15 cellular contexts compared by ENCODE assay signal in genomic region chr1:18635833-18636671, GRCh38. TPM values are rescaled to one million over a fixed set of nuclear protein-coding genes. Genes with fewer than 3 reads are reported as not detected.
A peak's percentile ranks its signal among the peaks of the same experiment; 100 is the strongest.
DNase-seq lines count a peak whose midpoint lies in the region; ATAC-seq, FAIRE-seq and TF ChIP-seq lines count a peak whose summit lies in the region.
"Had no signal": no experiment of that assay in that cellular context is flagged by ENCODE, and none has a peak within 500 bp of the region (broad histone marks: within the 10 kb centered on the region; RNA-seq: fewer than 3 reads in every experiment).

No MANE protein-coding gene starts in this region.

- intact Hi-C loops in activated CD4-positive, alpha-beta T cell treated with anti-CD3 and anti-CD28 coated beads for 36 hours (cut with DNase I, micrococcal nuclease): loop anchor here (5.0 to 10.0 kb wide), 3 partner anchors 529 to 1849 kb away; partner anchors contain the start of genes IGSF21 (in 2 of the 2) and CAMK2N1 (in 1 of the 2)

- H3K27me3 Mint-ChIP-seq in activated CD4-positive, alpha-beta T cell treated with anti-CD3 and anti-CD28 coated beads for 36 hours: peaks cover 86% of the 10 kb centered on the region

- H3K27ac Mint-ChIP-seq in activated CD4-positive, alpha-beta T cell treated with anti-CD3 and anti-CD28 coated beads for 36 hours: no peak overlapping the region
- H3K27ac Mint-ChIP-seq in stimulated activated effector memory CD8-positive, alpha-beta T cell treated with anti-CD3 and anti-CD28 coated beads, Interleukin-12 subunit alpha, Interleukin-12 subunit beta, amount 100 ng/mL, for 72 hours: no peak overlapping the region
- H3K27ac Mint-ChIP-seq: activated CD4-positive, alpha-beta memory T cell treated with anti-CD3 and anti-CD28 coated beads, Interleukin-2, amount 10 ng/mL, durations not matched to agents 7 days and 5 days had no signal

- H3K4me3 ChIP-seq in H1 (ENCODE audit: extremely low read depth in 1 of 4, insufficient read depth in 2 of 4, low read depth in 3 of 4, low read length in 4 of 4) (peak overlapping the region in 1 of 4 experiments; percentile 52; a peak in 3 of 8 replicates), trophoblast cell (ENCODE audit: low read depth, low read length) (no peak overlapping the region)

- H4K8ac ChIP-seq in H1 (ENCODE audit: extremely low read depth, insufficient read depth, low read length): no peak overlapping the region
- H4K8ac ChIP-seq in trophoblast cell (ENCODE audit: low read depth, low read length): no peak overlapping the region

- peaks cover 5% of the 10 kb centered on the region; the same call in 1 of the 2 replicates for H3K23me2 ChIP-seq in H1 (ENCODE audit: low read depth, low read length)

- H3K14ac ChIP-seq in H1 (ENCODE audit: insufficient read length): no peak overlapping the region
- no peak overlapping the region for H3K14ac ChIP-seq in trophoblast cell (ENCODE audit: low read length)

- FAIRE-seq in H1 (lab: Jason Lieb, UNC): no peak

- no peak; a peak in 1 of 4 replicates for TF ChIP-seq RAD21 in H1 (IDR thresholded peaks at IDR 0.05 in 1 of 2, conservative IDR thresholded peaks at IDR 0.05 in 1 of 2; ENCODE audit: low read depth in 2 of 2, low read length in 2 of 2)

- H3K79me2 ChIP-seq in H1 (ENCODE audit: control insufficient read depth in 1 of 2, insufficient read depth in 2 of 2, low read length in 2 of 2) (no peaks in the 10 kb centered on the region), trophoblast cell (ENCODE audit: control insufficient read depth, insufficient read depth, low read length, poor library complexity) (no peaks in the 10 kb centered on the region)

- H3K36me3 ChIP-seq in H1 (ENCODE audit: control insufficient read depth in 2 of 4, insufficient read depth in 4 of 4, low read length in 3 of 4) (no peaks in the 10 kb centered on the region; a peak in 1 of 8 replicates), trophoblast cell (ENCODE audit: control insufficient read depth in 1 of 2, insufficient read depth in 2 of 2, low read length in 2 of 2) (no peaks in the 10 kb centered on the region)

- H3K4me2 ChIP-seq in H1 (ENCODE audit: insufficient read depth in 1 of 2, low read depth in 2 of 2, low read length in 2 of 2): peak overlapping the region; percentile 55 to 73
- no peak overlapping the region for H3K4me2 ChIP-seq in trophoblast cell (ENCODE audit: low read length)

- TF ChIP-seq POLR2A in H1 (IDR thresholded peaks at IDR 0.05; ENCODE audit: control extremely low read depth in 1 of 2, low read depth in 2 of 2, low read length in 2 of 2): no peak

- H3K36me3 Mint-ChIP-seq in activated CD4-positive, alpha-beta T cell treated with anti-CD3 and anti-CD28 coated beads for 36 hours (ENCODE audit: low read depth): no peaks in the 10 kb centered on the region
- H3K36me3 Mint-ChIP-seq in stimulated activated effector memory CD8-positive, alpha-beta T cell treated with anti-CD3 and anti-CD28 coated beads, Interleukin-12 subunit alpha, Interleukin-12 subunit beta, amount 100 ng/mL, for 72 hours: peaks cover 5% of the 10 kb centered on the region

- no peak overlapping the region for H4K91ac ChIP-seq in H1 (replicated peaks; ENCODE audit: insufficient read length, low read length)
- H4K91ac ChIP-seq in trophoblast cell (ENCODE audit: low read depth, low read length): no peak overlapping the region

- no peak overlapping the region for H4K5ac ChIP-seq in H1 (ENCODE audit: insufficient read length, low read depth, low read length)

- H4K12ac ChIP-seq in trophoblast cell (ENCODE audit: low read depth, low read length): no peak overlapping the region

- ATAC-seq in activated CD4-positive, alpha-beta T cell treated with anti-CD3 and anti-CD28 coated beads for 36 hours: no peak
- no peak for ATAC-seq in stimulated activated effector memory CD8-positive, alpha-beta T cell treated with anti-CD3 and anti-CD28 coated beads, Interleukin-12 subunit alpha, Interleukin-12 subunit beta, amount 100 ng/mL, for 72 hours
- ATAC-seq in HG03439 (IDR thresholded peaks at IDR 0.05; ENCODE audit: unreplicated experiment): no peak

- H3K18ac ChIP-seq in H1 (ENCODE audit: extremely low read depth, low read length) (no peak overlapping the region), trophoblast cell (ENCODE audit: low read length) (no peak overlapping the region)

- H3K4ac ChIP-seq in H1 (replicated peaks; ENCODE audit: insufficient read length, low read depth, low read length) (no peak overlapping the region), trophoblast cell (ENCODE audit: low read depth, low read length) (no peak overlapping the region)

- H2BK12ac ChIP-seq in H1 (ENCODE audit: low read depth, low read length) (0 out of 2 replicates have a peak overlapping the region, but pooled peaks have one; percentile 39), trophoblast cell (ENCODE audit: low read length) (no peak overlapping the region)

- H2AK5ac ChIP-seq in H1 (ENCODE audit: low read depth, low read length) (peak overlapping the region; percentile 40; the same call in 1 of the 2 replicates), trophoblast cell (ENCODE audit: low read length) (no peak overlapping the region)

- peaks cover 22% of the 10 kb centered on the region for H3K4me1 Mint-ChIP-seq in activated CD4-positive, alpha-beta T cell treated with anti-CD3 and anti-CD28 coated beads for 36 hours
- H3K4me1 Mint-ChIP-seq in stimulated activated effector memory CD8-positive, alpha-beta T cell treated with anti-CD3 and anti-CD28 coated beads, Interleukin-12 subunit alpha, Interleukin-12 subunit beta, amount 100 ng/mL, for 72 hours: peaks cover 13% of the 10 kb centered on the region

- H4K20me1 ChIP-seq in H1 (replicated peaks in 1 of 2; ENCODE audit: control insufficient read depth in 1 of 2, insufficient read depth in 2 of 2, low read length in 2 of 2): peaks cover 25 to 30% of the 10 kb centered on the region in 2 experiments

- H3K79me1 ChIP-seq in H1 (ENCODE audit: low read depth, low read length) (no peaks in the 10 kb centered on the region), trophoblast cell (ENCODE audit: low read length) (no peaks in the 10 kb centered on the region)

- H3K9ac ChIP-seq in H1 (replicated peaks in 1 of 4; ENCODE audit: extremely low read depth in 1 of 4, low read depth in 3 of 4, low read length in 3 of 4) (no peak overlapping the region), trophoblast cell (ENCODE audit: low read length) (no peak overlapping the region)

- H2BK20ac ChIP-seq in H1 (ENCODE audit: low read length): 0 out of 2 replicates have a peak overlapping the region, but pooled peaks have one; percentile 53

- TF ChIP-seq EP300 in H1 (IDR thresholded peaks at IDR 0.05; ENCODE audit: borderline replicate concordance in 1 of 2, low read depth in 2 of 2, low read length in 2 of 2): no peak

- peak; percentile 29 to 44 (median 40) for TF ChIP-seq CTCF in H1 (IDR thresholded peaks at IDR 0.05; ENCODE audit: control extremely low read depth in 1 of 3, insufficient read depth in 1 of 3, low read depth in 1 of 3, low read length in 3 of 3)

- peaks cover 85 to 96% (median 92%) of the 10 kb centered on the region in 4 experiments for H3K27me3 ChIP-seq in H1 (replicated peaks in 1 of 4; ENCODE audit: control insufficient read depth in 3 of 4, extremely low read depth in 1 of 4, insufficient read depth in 3 of 4, low read length in 3 of 4)
- peaks cover 95% of the 10 kb centered on the region for H3K27me3 ChIP-seq in trophoblast cell (ENCODE audit: insufficient read depth, low read length)

- WGBS in H1 (ENCODE audit: extremely low coverage in 1 of 2, insufficient coverage in 1 of 2, insufficient read length in 1 of 2, insufficient replicate concordance in 2 of 2, low coverage in 1 of 2, low lambda C conversion rate in 2 of 2, missing lambda C conversion rate in 1 of 2), 2 experiments: 2% methylated on average over 25 of the region's 49 CpGs; no CpG with 5 or more reads in 1 of the 2 experiments
- whole genome bisulfite sequencing in trophoblast cell (ENCODE audit: extremely low coverage, insufficient coverage, insufficient read length): no CpG with 5 or more reads among the region's 49 CpGs

- POLR2A ChIA-PET in activated CD4-positive, alpha-beta T cell treated with anti-CD3 and anti-CD28 coated beads for 36 hours (lab: Charles Lee): no interaction called here
- POLR2A ChIA-PET in H1 (lab: Charles Lee; ENCODE audit: partially characterized antibody): interaction anchor here (9.2 kb wide), 1 partner anchor 7 kb away, joined by 56 read pairs; no protein-coding TSS in a partner anchor

- peak; percentile 50 for DNase-seq in activated CD4-positive, alpha-beta T cell treated with anti-CD3 and anti-CD28 coated beads for 36 hours
- no peak for DNase-seq in activated CD4-positive, alpha-beta T cell treated with anti-CD3 and anti-CD28 coated beads, Interleukin-2, amount 50 U/mL, for 48 hours
- DNase-seq in M059J (ENCODE audit: low read depth) (peak; percentile 50), H1 (ENCODE audit: low read depth in 1 of 2, low spot score in 2 of 2) (peak in 1 of 2 experiments; percentile 78), trophoblast cell (peak; percentile 6 to 33), NCI-H2107 (lab: John Stamatoyannopoulos, UW) (no peak)
- DNase-seq in stimulated activated effector memory CD8-positive, alpha-beta T cell treated with anti-CD3 and anti-CD28 coated beads, Interleukin-12 subunit alpha, Interleukin-12 subunit beta, amount 100 ng/mL, for 72 hours (ENCODE audit: low spot score in 2 of 2): no peak
- DNase-seq: activated CD4-positive, alpha-beta memory T cell treated with anti-CD3 and anti-CD28 coated beads, Interleukin-2, amount 10 ng/mL, durations not matched to agents 7 days and 5 days; effector CD8-positive, alpha-beta T cell; NCI-H146; NK-92 treated with Interleukin-12 subunit alpha and Interleukin-12 subunit beta, amount 100 ng/mL, for 24 hours had no signal

- no peak overlapping the region for H2BK120ac ChIP-seq in H1 (replicated peaks; ENCODE audit: low read depth, low read length)
- no peak overlapping the region for H2BK120ac ChIP-seq in trophoblast cell (ENCODE audit: insufficient read depth, low read length, poor library complexity)

- H3K4me1 ChIP-seq in H1 (replicated peaks in 1 of 4; ENCODE audit: control insufficient read depth in 3 of 4, insufficient read depth in 4 of 4, low read length in 3 of 4) (peaks cover 9 to 60% (median 21%) of the 10 kb centered on the region in 4 experiments), trophoblast cell (ENCODE audit: control insufficient read depth in 1 of 2, insufficient read depth in 2 of 2, low read length in 2 of 2) (no peaks in the 10 kb centered on the region)

- peak overlapping the region; percentile 4 for H3K4me3 Mint-ChIP-seq in activated CD4-positive, alpha-beta T cell treated with anti-CD3 and anti-CD28 coated beads for 36 hours
- H3K4me3 Mint-ChIP-seq in stimulated activated effector memory CD8-positive, alpha-beta T cell treated with anti-CD3 and anti-CD28 coated beads, Interleukin-12 subunit alpha, Interleukin-12 subunit beta, amount 100 ng/mL, for 72 hours: no peak overlapping the region
- H3K4me3 Mint-ChIP-seq: activated CD4-positive, alpha-beta memory T cell treated with anti-CD3 and anti-CD28 coated beads, Interleukin-2, amount 10 ng/mL, durations not matched to agents 7 days and 5 days had no signal

- CTCF ChIA-PET in activated CD4-positive, alpha-beta T cell treated with anti-CD3 and anti-CD28 coated beads for 36 hours (lab: Charles Lee): no interaction called here
- CTCF ChIA-PET in H1 (lab: Charles Lee; ENCODE audit: partially characterized antibody): interaction anchor here (0.8 to 4.8 kb wide), 6 partner anchors 16 to 82 kb away, joined by 3 to 24 read pairs (median 4); no protein-coding TSS in a partner anchor

- H3K27ac ChIP-seq in H1 (ENCODE audit: low read depth, low read length) (no peak overlapping the region), trophoblast cell (ENCODE audit: low read depth, low read length) (no peak overlapping the region)

- H3K9me3 ChIP-seq in H1 (ENCODE audit: insufficient read depth in 2 of 2, low read depth in 1 of 2, low read length in 1 of 2): no peaks in the 10 kb centered on the region
- H3K9me3 ChIP-seq in trophoblast cell (ENCODE audit: insufficient read depth, low read depth, low read length): peaks cover 5% of the 10 kb centered on the region

- no peak overlapping the region for H2BK15ac ChIP-seq in H1 (ENCODE audit: low read length)

- H3K56ac ChIP-seq in H1 (replicated peaks; ENCODE audit: insufficient read length, low read depth, low read length): no peak overlapping the region

- H2BK5ac ChIP-seq in H1 (ENCODE audit: low read depth, low read length) (no peak overlapping the region), trophoblast cell (ENCODE audit: low read depth, low read length, poor library complexity) (no peak overlapping the region)

- H3K9me3 Mint-ChIP-seq in activated CD4-positive, alpha-beta T cell treated with anti-CD3 and anti-CD28 coated beads for 36 hours (ENCODE audit: low read depth): no peaks in the 10 kb centered on the region
- H3K9me3 Mint-ChIP-seq in stimulated activated effector memory CD8-positive, alpha-beta T cell treated with anti-CD3 and anti-CD28 coated beads, Interleukin-12 subunit alpha, Interleukin-12 subunit beta, amount 100 ng/mL, for 72 hours: no peaks in the 10 kb centered on the region
- H3K9me3 Mint-ChIP-seq: activated CD4-positive, alpha-beta memory T cell treated with anti-CD3 and anti-CD28 coated beads, Interleukin-2, amount 10 ng/mL, durations not matched to agents 7 days and 5 days had no signal

- no peak overlapping the region for H3K23ac ChIP-seq in H1 (ENCODE audit: insufficient read length)
- no peak overlapping the region for H3K23ac ChIP-seq in trophoblast cell (ENCODE audit: low read length)

- H2AFZ ChIP-seq in H1 (ENCODE audit: low read length) (no peak overlapping the region), trophoblast cell (ENCODE audit: insufficient read depth, low read length, poor library complexity) (no peak overlapping the region)

RNA-seq across cellular contexts. Expression of gene PAX7, which starts 5.4 kb away (rescaled TPM):
- total RNA-seq in activated CD4-positive, alpha-beta T cell treated with anti-CD3 and anti-CD28 coated beads for 36 hours: not detected
- total RNA-seq in M059J (2014; rRNA removed; shearing (Covaris generic)): not detected in 2 replicates
- total RNA-seq in H1 (2021; fragmentation: NEBNext Ultra II Directional; extraction: Animal tissue kit (Norgen Biotek cat#: 25700)): not detected in 2 replicates
- 0.02 TPM in 1 of 2 replicates, not detected in the other for polyA plus RNA-seq in H1 (2011; rRNA removed)
- polyA plus RNA-seq in H1 (2011; cell fraction: cytosol; rRNA removed): 0.03 TPM
- polyA plus RNA-seq in H1 (2011; cell fraction: nucleus; rRNA removed): 0.03 TPM
- polyA plus RNA-seq in H1 (2012, experiment 1 of 2): 0.03 to 0.08 TPM in 2 of 4 replicates, not detected in the others
- polyA plus RNA-seq in H1 (2012, experiment 2 of 2): 0.07 TPM
- polyA plus RNA-seq in H1 (2013, experiment 1 of 2): 0.02 TPM
- 0.02 TPM for polyA plus RNA-seq in H1 (2013, experiment 2 of 2)
- 0.13 TPM in 1 of 2 replicates, not detected in the other for polyA minus RNA-seq in H1 (2011; rRNA and poly(A)+ RNA removed)
- polyA minus RNA-seq in H1 (2011; cell fraction: cytosol; rRNA and poly(A)+ RNA removed): not detected
- polyA minus RNA-seq in H1 (2011; cell fraction: nucleus; rRNA and poly(A)+ RNA removed): 0.40 TPM
- 0.01 TPM in 1 of 2 replicates, not detected in the other for polyA plus RNA-seq in trophoblast cell (2013)
- total RNA-seq: activated CD4-positive, alpha-beta memory T cell treated with anti-CD3 and anti-CD28 coated beads, Interleukin-2, amount 10 ng/mL, durations not matched to agents 7 days and 5 days; glomerular endothelial cell; omental fat pad had no signal
- polyA plus RNA-seq: AG04450 had no signal

Comparison
In these comparisons a context has a peak if more than half of its experiments do, and no peak if none do; other contexts are left out.
1. DNase-seq: peak in activated CD4-positive, alpha-beta T cell treated with anti-CD3 and anti-CD28 coated beads for 36 hours (single experiment), M059J (single experiment) and trophoblast cell (2 of 2); none in activated CD4-positive, alpha-beta T cell treated with anti-CD3 and anti-CD28 coated beads, Interleukin-2, amount 50 U/mL, for 48 hours (0 of 2), NCI-H2107 (single experiment) and stimulated activated effector memory CD8-positive, alpha-beta T cell treated with anti-CD3 and anti-CD28 coated beads, Interleukin-12 subunit alpha, Interleukin-12 subunit beta, amount 100 ng/mL, for 72 hours (0 of 2).